Comparison of ENCODE assay signal across 11 cellular contexts in the genomic region with DNA sequence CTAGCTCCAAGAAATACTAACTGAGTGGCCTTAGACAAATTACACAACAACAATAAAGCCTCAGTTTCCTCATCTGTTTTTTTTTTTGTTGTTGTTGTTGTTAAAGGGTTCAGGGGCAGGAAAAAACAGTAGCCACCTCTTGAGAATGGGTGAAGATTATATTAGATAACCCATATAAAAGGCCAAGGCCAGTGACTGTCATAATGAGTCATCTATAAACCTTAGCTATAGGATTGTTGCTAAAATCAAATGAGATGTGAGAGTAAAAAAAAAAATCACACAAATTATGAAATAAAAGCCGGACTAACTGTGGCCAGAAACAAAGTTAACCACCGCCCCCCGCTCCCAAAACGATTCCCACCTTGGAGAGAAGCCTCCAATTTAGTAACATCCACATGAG. TPM values are rescaled to one million over a fixed set of nuclear protein-coding genes. Genes with fewer than 3 reads are reported as not detected.
DNase-seq lines count a peak whose midpoint lies in the region; ATAC-seq and TF ChIP-seq lines count a peak whose summit lies in the region.
"Had no signal": no experiment of that assay in that cellular context is flagged by ENCODE, and none has a peak within 500 bp of the region (broad histone marks: within the 10 kb centered on the region; RNA-seq: fewer than 3 reads in every experiment).

No MANE protein-coding gene starts in this region.

- no peak for ATAC-seq in naive thymus-derived CD4-positive, alpha-beta T cell
- no peak for ATAC-seq in GM18502 (IDR thresholded peaks at IDR 0.05; ENCODE audit: poor library complexity, unreplicated experiment)

- peaks cover 35% of the 10 kb centered on the region for H3K4me1 Mint-ChIP-seq in chondrocyte (ENCODE audit: low read depth)
- peaks cover 27 to 61% (median 50%) of the 10 kb centered on the region in 7 donors for H3K4me1 Mint-ChIP-seq in naive thymus-derived CD4-positive, alpha-beta T cell

- POLR2A ChIA-PET in naive thymus-derived CD4-positive, alpha-beta T cell (lab: Charles Lee) = interaction anchor here (0.6 to 5.2 kb wide), 15 partner anchors 10 to 311 kb away, joined by 3 to 81 read pairs (median 3); partner anchors contain the start of genes ERP29, PTPN11, TMEM116 and TRAFD1

- H3K4me1 ChIP-seq in BE2C = no peaks in the 10 kb centered on the region; the same call in 1 of the 2 replicates
- peaks cover 12 to 22% of the 10 kb centered on the region in 2 donors for H3K4me1 ChIP-seq in naive thymus-derived CD4-positive, alpha-beta T cell (ENCODE audit: control insufficient read depth in 2 of 2, insufficient read depth in 2 of 2, low read length in 2 of 2)

- intact Hi-C loops in naive thymus-derived CD4-positive, alpha-beta T cell (cut with micrococcal nuclease) = loop anchor here in 1 of 2 donors (5.0 to 10.0 kb wide), 2 partner anchors 95 to 513 kb away; partner anchors contain the start of genes ATXN2, ERP29 and TMEM116

- CTCF ChIA-PET in naive thymus-derived CD4-positive, alpha-beta T cell (lab: Charles Lee) = interaction anchor here (0.6 to 0.7 kb wide), 3 partner anchors 62 to 410 kb away, joined by 3 read pairs; no protein-coding TSS in a partner anchor

- peaks cover 3% of the 10 kb centered on the region for H3K36me3 Mint-ChIP-seq in chondrocyte (ENCODE audit: low read depth)
- peaks cover 0 to 7% (median 2%) of the 10 kb centered on the region in 5 donors for H3K36me3 Mint-ChIP-seq in naive thymus-derived CD4-positive, alpha-beta T cell

- DNase-seq in BE2C (no peak), chondrocyte (ENCODE audit: low spot score) (no peak), UCSD-AML1 (lab: John Stamatoyannopoulos, UW; ENCODE audit: unreplicated experiment) (no peak), NCI-H748 treated with DMSO at 0.1 percent for 48 hours (lab: John Stamatoyannopoulos, UW) (no peak), SHP77 treated with DMSO at 0.1 percent for 48 hours (lab: John Stamatoyannopoulos, UW) (no peak)
- DNase-seq in Jurkat, Clone E6-1 (ENCODE audit: low read depth, low spot score) = no peak
- no peak for DNase-seq in naive thymus-derived CD4-positive, alpha-beta T cell
- DNase-seq: effector CD8-positive, alpha-beta T cell; NCI-H2081 treated with DMSO at 0.1 percent for 48 hours; stimulated activated naive CD4-positive, alpha-beta T cell had no signal

- peak overlapping the region; percentile 91 for H3K27ac Mint-ChIP-seq in chondrocyte (ENCODE audit: unreplicated experiment)
- H3K27ac Mint-ChIP-seq in naive thymus-derived CD4-positive, alpha-beta T cell = peak overlapping the region; percentile 84 to 98 (median 93)

- H3K27me3 ChIP-seq in BE2C = no peaks in the 10 kb centered on the region
- H3K27me3 ChIP-seq in naive thymus-derived CD4-positive, alpha-beta T cell (ENCODE audit: control insufficient read depth in 2 of 2, insufficient read depth in 2 of 2, low read length in 2 of 2) = no peaks in the 10 kb centered on the region

- no peaks in the 10 kb centered on the region for H3K9me3 Mint-ChIP-seq in chondrocyte (ENCODE audit: low read depth)
- H3K9me3 Mint-ChIP-seq in naive thymus-derived CD4-positive, alpha-beta T cell = peaks cover 0 to 2% (median 0%) of the 10 kb centered on the region in 11 donors

- H3K4me3 Mint-ChIP-seq in chondrocyte (ENCODE audit: unreplicated experiment) = peak overlapping the region; percentile 96
- peak overlapping the region; percentile 89 to 99 (median 96) for H3K4me3 Mint-ChIP-seq in naive thymus-derived CD4-positive, alpha-beta T cell

- H3K9me3 ChIP-seq in BE2C = no peaks in the 10 kb centered on the region
- H3K9me3 ChIP-seq in naive thymus-derived CD4-positive, alpha-beta T cell (ENCODE audit: control insufficient read depth in 2 of 3, low read length in 3 of 3) = no peaks in the 10 kb centered on the region

- H3K27ac ChIP-seq in naive thymus-derived CD4-positive, alpha-beta T cell (ENCODE audit: low read depth, low read length) = peak overlapping the region; percentile 92

- no peaks in the 10 kb centered on the region for H3K27me3 Mint-ChIP-seq in chondrocyte (ENCODE audit: low read depth)
- H3K27me3 Mint-ChIP-seq in naive thymus-derived CD4-positive, alpha-beta T cell = no peaks in the 10 kb centered on the region

- peak overlapping the region; percentile 89 for H3K4me3 ChIP-seq in BE2C (ENCODE audit: low read depth, low read length)
- peak overlapping the region; percentile 100 for H3K4me3 ChIP-seq in Jurkat, Clone E6-1 (ENCODE audit: low read length)
- peak overlapping the region; percentile 100 for H3K4me3 ChIP-seq in naive thymus-derived CD4-positive, alpha-beta T cell (ENCODE audit: low read length)

- peaks cover 35% of the 10 kb centered on the region for H3K36me3 ChIP-seq in BE2C
- H3K36me3 ChIP-seq in naive thymus-derived CD4-positive, alpha-beta T cell (ENCODE audit: control insufficient read depth in 2 of 3, insufficient read depth in 3 of 3, low read length in 3 of 3) = peaks cover 0 to 12% (median 0%) of the 10 kb centered on the region in 3 experiments

- TF ChIP-seq CTCF in BE2C (IDR thresholded peaks at IDR 0.05; ENCODE audit: low read depth, low read length) = no peak
- no peak for TF ChIP-seq CTCF in chondrocyte (IDR thresholded peaks at IDR 0.05)

RNA-seq across cellular contexts. Expression of gene NAA25, which starts 1.3 kb away (rescaled TPM):
- 20.3 TPM for polyA plus RNA-seq in BE2C (2012; ENCODE audit: insufficient read depth, insufficient read length, low read depth)
- polyA plus RNA-seq in Jurkat, Clone E6-1 (2012; ENCODE audit: insufficient read depth, insufficient read length) = 14.2 TPM
- total RNA-seq in chondrocyte = 12.3 to 22.0 TPM (median 14.1 TPM) in 3 replicates
- total RNA-seq in naive thymus-derived CD4-positive, alpha-beta T cell = 10 to 100 TPM; 39.1 to 43.0 (median 42.1) TPM
- 10 to 100 TPM in 1 of 2 donors, 1 to 10 TPM in 1; 9.8 to 15.9 TPM for polyA plus RNA-seq in naive thymus-derived CD4-positive, alpha-beta T cell

RNA-seq across cellular contexts. Expression of gene TRAFD1, which starts 18.1 kb away (rescaled TPM):
- polyA plus RNA-seq in BE2C (2012; ENCODE audit: insufficient read depth, insufficient read length, low read depth) = 14.3 TPM
- polyA plus RNA-seq in Jurkat, Clone E6-1 (2012; ENCODE audit: insufficient read depth, insufficient read length) = 16.3 TPM
- 27.5 to 34.0 TPM (median 29.7 TPM) in 3 replicates for total RNA-seq in chondrocyte
- total RNA-seq in naive thymus-derived CD4-positive, alpha-beta T cell = 10 to 100 TPM; 22.1 to 86.6 (median 42.7) TPM
- polyA plus RNA-seq in naive thymus-derived CD4-positive, alpha-beta T cell = 10 to 100 TPM; 54.4 to 63.9 TPM
